ENCODE assay signal across 9 cellular contexts in the genomic region with DNA sequence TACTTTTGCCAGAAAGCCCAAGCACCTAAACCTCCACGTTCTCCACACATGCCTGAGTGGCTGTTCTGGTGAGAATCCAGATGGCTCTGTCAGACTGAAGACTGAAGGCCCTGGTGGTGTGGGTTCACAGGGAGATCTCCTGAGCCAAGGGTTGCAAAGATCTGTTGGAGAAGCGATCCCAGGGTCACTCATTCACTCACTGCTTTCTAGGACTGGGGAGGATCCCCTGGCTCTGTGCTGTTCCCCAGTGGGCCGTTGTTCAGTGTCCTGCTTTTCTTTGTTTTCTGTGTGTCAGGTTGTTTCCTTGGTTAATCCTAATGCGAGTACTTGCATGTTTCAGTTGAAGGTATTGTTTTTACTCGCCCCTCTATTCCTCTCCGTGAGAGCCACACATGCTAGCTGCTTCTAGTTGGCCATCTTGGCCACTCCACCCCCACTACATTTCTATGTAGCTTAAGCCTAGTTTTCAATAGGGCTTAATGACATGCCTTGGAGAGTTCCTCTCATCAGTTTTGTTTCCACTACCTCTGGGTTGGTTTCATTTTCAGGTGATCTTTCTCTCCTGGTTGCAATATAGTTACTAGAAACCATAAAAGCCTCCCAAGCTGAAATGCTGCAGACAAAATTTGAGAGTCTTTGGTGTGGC.
A peak's percentile ranks its signal among the peaks of the same experiment; 100 is the strongest.
DNase-seq lines count a peak whose midpoint lies in the region; ATAC-seq and TF ChIP-seq lines count a peak whose summit lies in the region.
"Had no signal": no experiment of that assay in that cellular context is flagged by ENCODE, and none has a peak within 500 bp of the region (broad histone marks: within the 10 kb centered on the region; RNA-seq: fewer than 3 reads in every experiment).

No MANE protein-coding gene starts in this region.

- no TSS peak for BruUV-seq in A673 (replicated peaks; lab: Mats Ljungman, UMichigan)

- H3K27me3 Mint-ChIP-seq in activated CD8-positive, alpha-beta T cell treated with anti-CD3 and anti-CD28 coated beads for 36 hours, result no peaks in the 10 kb centered on the region

- peak overlapping the region; percentile 43 for H3K4me3 Mint-ChIP-seq in activated CD8-positive, alpha-beta T cell treated with anti-CD3 and anti-CD28 coated beads for 36 hours

- in situ Hi-C loops in brain microvascular endothelial cell (cut with HindIII; ENCODE audit: low pct_ligation_motif_present, low sequenced_read_pairs), result no loop called here

- H3K4me3 ChIP-seq in suprapubic skin, result peak overlapping the region; percentile 4
- no peak overlapping the region for H3K4me3 ChIP-seq in A673 (ENCODE audit: low read depth, low read length, poor library complexity, severe bottlenecking)
- no peak overlapping the region for H3K4me3 ChIP-seq in brain microvascular endothelial cell (ENCODE audit: low read depth, low read length)

- H3K36me3 Mint-ChIP-seq in activated CD8-positive, alpha-beta T cell treated with anti-CD3 and anti-CD28 coated beads for 36 hours (ENCODE audit: low read depth), result peaks cover 10% of the 10 kb centered on the region

- peak; percentile 96 for ATAC-seq in HG02943 (IDR thresholded peaks at IDR 0.05; ENCODE audit: low read depth, unreplicated experiment)
- peak; percentile 94 for ATAC-seq in activated CD8-positive, alpha-beta T cell treated with anti-CD3 and anti-CD28 coated beads for 36 hours

- TF ChIP-seq POLR2A in suprapubic skin (IDR thresholded peaks at IDR 0.05), result no peak

- WGBS in suprapubic skin, result 65% methylated on average over 5 of the region's 6 CpGs

- H3K4me1 Mint-ChIP-seq in activated CD8-positive, alpha-beta T cell treated with anti-CD3 and anti-CD28 coated beads for 36 hours (ENCODE audit: low read depth), result peaks cover 61% of the 10 kb centered on the region

- peaks cover 2% of the 10 kb centered on the region for H3K9me3 Mint-ChIP-seq in activated CD8-positive, alpha-beta T cell treated with anti-CD3 and anti-CD28 coated beads for 36 hours

- H3K27ac ChIP-seq in suprapubic skin (peak overlapping the region; percentile 19), A673 (ENCODE audit: low read depth, low read length, poor library complexity, severe bottlenecking) (no peak overlapping the region), brain microvascular endothelial cell (no peak overlapping the region)

- peaks cover 56% of the 10 kb centered on the region for H3K4me1 ChIP-seq in suprapubic skin
- peaks cover 3% of the 10 kb centered on the region for H3K4me1 ChIP-seq in A673 (ENCODE audit: insufficient read depth, low read length, poor library complexity, severe bottlenecking)

- intact Hi-C loops in activated CD8-positive, alpha-beta T cell treated with anti-CD3 and anti-CD28 coated beads for 36 hours (cut with micrococcal nuclease), result no loop called here
- intact Hi-C loops in A673 (cut with micrococcal nuclease; ENCODE audit: unreplicated experiment), result no loop called here

- H3K36me3 ChIP-seq in suprapubic skin (no peaks in the 10 kb centered on the region), A673 (ENCODE audit: insufficient read depth, low read length, poor library complexity, severe bottlenecking) (no peaks in the 10 kb centered on the region), brain microvascular endothelial cell (replicated peaks) (no peaks in the 10 kb centered on the region)

- TF ChIP-seq CTCF in activated CD8-positive, alpha-beta T cell treated with anti-CD3 and anti-CD28 coated beads for 36 hours (IDR thresholded peaks at IDR 0.05), result no peak
- TF ChIP-seq CTCF in suprapubic skin (IDR thresholded peaks at IDR 0.05) (no peak), A673 (conservative IDR thresholded peaks at IDR 0.05; ENCODE audit: low read depth, low read length) (no peak), brain microvascular endothelial cell (IDR thresholded peaks at IDR 0.05; ENCODE audit: low read depth, low read length, missing control alignments) (no peak)

- H3K27me3 ChIP-seq in suprapubic skin (no peaks in the 10 kb centered on the region), A673 (replicated peaks; ENCODE audit: insufficient read depth, low read depth, low read length, poor library complexity) (no peaks in the 10 kb centered on the region), brain microvascular endothelial cell (replicated peaks) (no peaks in the 10 kb centered on the region)

- TF ChIP-seq EP300 in suprapubic skin (IDR thresholded peaks at IDR 0.05), result no peak

- CTCF ChIA-PET in activated CD8-positive, alpha-beta T cell treated with anti-CD3 and anti-CD28 coated beads for 36 hours (lab: Charles Lee), result interaction anchor here (0.6 to 2.0 kb wide), 7 partner anchors 18 to 393 kb away, joined by 3 to 5 read pairs (median 3); no protein-coding TSS in a partner anchor
- CTCF ChIA-PET in A673 (lab: Charles Lee), result no interaction called here

- H3K9me3 ChIP-seq in suprapubic skin, result no peaks in the 10 kb centered on the region
- no peaks in the 10 kb centered on the region for H3K9me3 ChIP-seq in A673 (ENCODE audit: low read depth, low read length, poor library complexity, severe bottlenecking)

- H3K27ac Mint-ChIP-seq in activated CD8-positive, alpha-beta T cell treated with anti-CD3 and anti-CD28 coated beads for 36 hours, result peak overlapping the region; percentile 96

- peak; percentile 17 for DNase-seq in activated naive CD4-positive, alpha-beta T cell treated with Interleukin-2 at 50 U/mL for 16 hours
- no peak for DNase-seq in activated naive CD4-positive, alpha-beta T cell (lab: John Stamatoyannopoulos, UW)
- DNase-seq in activated CD8-positive, alpha-beta T cell treated with anti-CD3 and anti-CD28 coated beads for 36 hours, result peak; percentile 58
- DNase-seq in suprapubic skin (ENCODE audit: low spot score in 2 of 2), result no peak
- DNase-seq in NCI-H526 treated with DMSO at 0.1 percent for 48 hours (lab: John Stamatoyannopoulos, UW), result no peak
- no peak for DNase-seq in A673 (ENCODE audit: low spot score)
- no peak for DNase-seq in brain microvascular endothelial cell
- DNase-seq: NCI-H345 had no signal

- POLR2A ChIA-PET in activated CD8-positive, alpha-beta T cell treated with anti-CD3 and anti-CD28 coated beads for 36 hours (lab: Charles Lee), result interaction anchor here (0.9 to 1.6 kb wide), 4 partner anchors 29 to 247 kb away, joined by 3 to 7 read pairs (median 4); no protein-coding TSS in a partner anchor
- POLR2A ChIA-PET in A673 (lab: Charles Lee; ENCODE audit: low non-redundant PET), result no interaction called here

Comparison
In these comparisons a context has a peak if more than half of its experiments do, and no peak if none do; other contexts are left out.
1. DNase-seq: peak in activated naive CD4-positive, alpha-beta T cell treated with Interleukin-2 at 50 U/mL for 16 hours (single experiment) and activated CD8-positive, alpha-beta T cell treated with anti-CD3 and anti-CD28 coated beads for 36 hours (single experiment); none in activated naive CD4-positive, alpha-beta T cell (0 of 4), suprapubic skin (0 of 2), NCI-H526 treated with DMSO at 0.1 percent for 48 hours (single experiment), A673 (single experiment) and brain microvascular endothelial cell (single experiment).